8 cellular contexts compared by ENCODE assay signal in the genomic region with DNA sequence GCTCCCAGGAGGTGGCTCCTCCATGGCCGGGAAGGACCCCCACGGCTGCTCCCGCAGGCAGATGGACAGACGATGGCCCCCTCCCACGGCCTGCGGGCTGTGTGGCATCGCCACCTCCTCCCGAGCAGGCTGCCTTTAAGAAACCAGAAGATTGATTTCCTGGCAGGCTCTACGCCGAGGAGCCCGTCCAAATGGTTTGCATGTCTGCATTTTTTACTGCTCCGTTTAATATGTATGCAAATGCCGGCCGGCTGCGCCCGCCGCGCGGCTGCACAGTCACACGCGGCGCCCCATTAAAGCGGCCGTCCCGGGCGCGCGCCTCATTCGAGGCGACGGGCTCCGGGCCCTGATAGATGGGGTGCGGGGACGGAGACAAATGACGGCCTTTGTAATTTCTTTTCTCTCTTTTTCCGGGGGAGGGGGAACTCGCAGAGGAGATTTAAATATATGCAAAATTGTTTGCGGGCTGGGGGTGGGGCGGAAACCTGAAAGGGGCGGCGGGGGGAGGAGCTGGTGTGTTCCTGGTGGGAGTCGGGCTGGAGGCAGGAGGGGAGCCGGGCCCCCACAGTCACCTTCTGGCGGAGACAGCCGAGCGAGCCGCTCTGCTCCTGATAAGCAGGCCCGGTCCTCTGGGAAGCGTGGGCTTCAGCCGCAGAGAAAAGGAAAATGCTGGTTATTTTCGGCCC.
DNase-seq lines count a peak whose midpoint lies in the region; ATAC-seq and TF ChIP-seq lines count a peak whose summit lies in the region.

No MANE protein-coding gene starts in this region.

- H3K4me1 ChIP-seq in GM23248 (ENCODE audit: insufficient read depth) (peaks cover 32% of the 10 kb centered on the region), esophagus squamous epithelium (peaks cover 49 to 86% (median 50%) of the 10 kb centered on the region in 3 donors)

- intact Hi-C loops in esophagus squamous epithelium (cut with DNase I): no loop called here

- peak overlapping the region; percentile 57 for H3K4me3 Mint-ChIP-seq in osteocyte (ENCODE audit: unreplicated experiment)

- H3K9me2 ChIP-seq in GM23248 (ENCODE audit: insufficient read depth): no peaks in the 10 kb centered on the region

- peak overlapping the region; percentile 62 for H3K9ac ChIP-seq in GM23248

- peaks cover 51% of the 10 kb centered on the region for H3K4me1 Mint-ChIP-seq in osteocyte (ENCODE audit: unreplicated experiment)

- H2AFZ ChIP-seq in GM23248: peak overlapping the region; percentile 74

- H3K4me3 ChIP-seq in GM23248 (peak overlapping the region; percentile 57), esophagus squamous epithelium (peak overlapping the region; percentile 20 to 61 (median 42))

- DNase-seq in GM23248 (peak; percentile 81), activated T-cell treated with anti-CD3 and anti-CD28 coated beads for 4 hours (peak; percentile 29), esophagus squamous epithelium (lab: John Stamatoyannopoulos, UW) (no peak), osteocyte (ENCODE audit: extremely low spot score, unreplicated experiment) (no peak), KBM-7 (no peak), NCI-H1417 (lab: John Stamatoyannopoulos, UW) (no peak)

- H3K36me3 Mint-ChIP-seq in osteocyte (ENCODE audit: unreplicated experiment): no peaks in the 10 kb centered on the region

- in situ Hi-C loops in GM23248 (cut with MboI): no loop called here
- in situ Hi-C loops in KBM-7 (cut with MboI; ENCODE audit: low pct_unique_long_range_greater_than_20kb, low sequenced_read_pairs): no loop called here

- H3K36me3 ChIP-seq in GM23248 (ENCODE audit: low read depth): no peaks in the 10 kb centered on the region
- peaks cover 0 to 7% (median 0%) of the 10 kb centered on the region in 3 donors for H3K36me3 ChIP-seq in esophagus squamous epithelium

- H3F3A ChIP-seq in GM23248 (ENCODE audit: insufficient read depth): peaks cover 32% of the 10 kb centered on the region

- TF ChIP-seq CTCF in esophagus squamous epithelium (IDR thresholded peaks at IDR 0.05) (no peak), osteocyte (IDR thresholded peaks at IDR 0.05) (no peak)

- WGBS in GM23248 (ENCODE audit: low coverage in 1 of 2, low lambda C conversion rate in 2 of 2, missing lambda C conversion rate in 2 of 2), 2 experiments: 3% methylated on average over 38 to 51 of the region's 51 CpGs
- WGBS in esophagus squamous epithelium, 2 donors: 0 to 11% methylated on average over 13 to 40 of the region's 51 CpGs

- no peak for ATAC-seq in GM19023 (IDR thresholded peaks at IDR 0.05; ENCODE audit: unreplicated experiment)
- no peak for ATAC-seq in HG02642 (IDR thresholded peaks at IDR 0.05; ENCODE audit: poor library complexity, unreplicated experiment)

- H3K27me3 ChIP-seq in GM23248 (replicated peaks; ENCODE audit: insufficient read depth): no peaks in the 10 kb centered on the region
- H3K27me3 ChIP-seq in esophagus squamous epithelium: no peaks in the 10 kb centered on the region

- peak in 1 of 4 donors; percentile 10 for TF ChIP-seq POLR2A in esophagus squamous epithelium (IDR thresholded peaks at IDR 0.05)

- H3K9me3 ChIP-seq in GM23248 (ENCODE audit: low read depth): no peaks in the 10 kb centered on the region
- no peaks in the 10 kb centered on the region for H3K9me3 ChIP-seq in esophagus squamous epithelium

- H3K27ac ChIP-seq in GM23248 (peak overlapping the region; percentile 15; the same call in 1 of the 2 replicates), esophagus squamous epithelium (peak overlapping the region; percentile 86 to 96 (median 90))

- no peaks in the 10 kb centered on the region for H3K79me2 ChIP-seq in GM23248 (ENCODE audit: insufficient read depth)

- peak overlapping the region; percentile 47 for H3K4me2 ChIP-seq in GM23248 (ENCODE audit: unreplicated experiment)

- H3K9me3 Mint-ChIP-seq in osteocyte (ENCODE audit: unreplicated experiment): no peaks in the 10 kb centered on the region

- H4K20me1 ChIP-seq in GM23248 (ENCODE audit: insufficient read depth): no peaks in the 10 kb centered on the region

- peak overlapping the region; percentile 97 for H3K27ac Mint-ChIP-seq in osteocyte (ENCODE audit: unreplicated experiment)

- H3K27me3 Mint-ChIP-seq in osteocyte (ENCODE audit: unreplicated experiment): no peaks in the 10 kb centered on the region

Comparison
In these comparisons a context has a peak if more than half of its experiments do, and no peak if none do; other contexts are left out.
1. DNase-seq: peak in GM23248 (single experiment) and activated T-cell treated with anti-CD3 and anti-CD28 coated beads for 4 hours (single experiment); none in esophagus squamous epithelium (single experiment), osteocyte (single experiment), KBM-7 (single experiment) and NCI-H1417 (0 of 3).